Comparison of ENCODE assay signal across 12 cellular contexts in the genomic region with DNA sequence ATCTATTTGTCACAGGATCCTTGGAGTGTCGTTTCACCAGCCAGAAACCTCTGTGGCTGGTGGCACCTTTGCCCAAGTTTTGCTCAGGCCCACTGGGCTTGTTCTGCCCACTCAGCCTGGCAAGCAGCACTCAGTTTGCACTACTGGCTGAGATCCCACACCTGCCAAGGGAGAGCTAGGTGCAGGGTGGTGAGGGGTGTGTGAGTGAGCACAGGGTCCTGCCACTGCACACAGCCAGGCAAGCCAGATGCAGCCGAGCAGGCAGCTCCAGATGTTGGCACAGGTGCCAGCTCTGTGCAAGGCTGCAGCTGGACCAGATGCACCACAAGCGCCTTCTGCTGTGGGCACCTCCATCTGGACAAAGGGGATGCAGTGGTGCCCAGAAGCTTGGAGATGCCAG.
DNase-seq lines count a peak whose midpoint lies in the region; ATAC-seq and TF ChIP-seq lines count a peak whose summit lies in the region.
"Had no signal": no experiment of that assay in that cellular context is flagged by ENCODE, and none has a peak within 500 bp of the region (broad histone marks: within the 10 kb centered on the region; RNA-seq: fewer than 3 reads in every experiment).

No MANE protein-coding gene starts in this region.

- ATAC-seq in upper lobe of left lung (ENCODE audit: low FRiP score in 2 of 2) (peak; percentile 32 to 69), HG03135 (IDR thresholded peaks at IDR 0.05; ENCODE audit: unreplicated experiment) (no peak), HG03520 (IDR thresholded peaks at IDR 0.05; ENCODE audit: unreplicated experiment) (no peak)
- ATAC-seq: CD8-positive, alpha-beta T cell; HCT116 had no signal

- no peak overlapping the region for H2AFZ ChIP-seq in mesenchymal stem cell (ENCODE audit: low read depth, low read length)
- H2AFZ ChIP-seq: GM23248 had no signal

- peak overlapping the region; percentile 34 for H4K91ac ChIP-seq in mesenchymal stem cell (ENCODE audit: low read length)

- no peak for TF ChIP-seq POLR2A in upper lobe of left lung (IDR thresholded peaks at IDR 0.05)

- no peak for TF ChIP-seq EP300 in upper lobe of left lung (IDR thresholded peaks at IDR 0.05)

- no peak overlapping the region for H3K4me3 ChIP-seq in mesenchymal stem cell (ENCODE audit: insufficient read depth in 1 of 2, low read depth in 1 of 2, low read length in 2 of 2)
- H3K4me3 ChIP-seq in upper lobe of left lung: no peak overlapping the region
- H3K4me3 ChIP-seq: GM23248 had no signal

- WGBS in mesenchymal stem cell: 96% methylated on average over 3 of the region's 3 CpGs
- WGBS in upper lobe of left lung, 2 donors: 77 to 85% methylated on average over 1 to 2 of the region's 3 CpGs

- H3K4me2 ChIP-seq in mesenchymal stem cell (ENCODE audit: low read length, poor library complexity, severe bottlenecking): no peak overlapping the region

- no peaks in the 10 kb centered on the region for H3K9me3 ChIP-seq in mesenchymal stem cell (ENCODE audit: control insufficient read depth, low read length)
- H3K9me3 ChIP-seq in upper lobe of left lung: no peaks in the 10 kb centered on the region

- H2BK120ac ChIP-seq in mesenchymal stem cell (ENCODE audit: low read depth, low read length): no peak overlapping the region

- H2BK12ac ChIP-seq in mesenchymal stem cell (ENCODE audit: low read length in 2 of 2): no peak overlapping the region

- no peak overlapping the region for H3K4ac ChIP-seq in mesenchymal stem cell (ENCODE audit: low read depth in 1 of 2, low read length in 2 of 2)

- H2BK15ac ChIP-seq in mesenchymal stem cell (ENCODE audit: low read depth, poor library complexity, severe bottlenecking): no peak overlapping the region

- H3K4me1 ChIP-seq in mesenchymal stem cell (ENCODE audit: control insufficient read depth, insufficient read depth, low read depth, low read length): peaks cover 5% of the 10 kb centered on the region
- H3K4me1 ChIP-seq in upper lobe of left lung: no peaks in the 10 kb centered on the region

- no peak overlapping the region for H2AK5ac ChIP-seq in mesenchymal stem cell (ENCODE audit: low read length, severe bottlenecking)

- H3K36me3 ChIP-seq in mesenchymal stem cell (ENCODE audit: control insufficient read depth in 1 of 2, insufficient read depth in 2 of 2, low read depth in 1 of 2, low read length in 2 of 2) (no peaks in the 10 kb centered on the region), upper lobe of left lung (no peaks in the 10 kb centered on the region)

- no peak overlapping the region for H3K18ac ChIP-seq in mesenchymal stem cell (ENCODE audit: low read depth in 1 of 2, low read length in 2 of 2)

- H3K79me1 ChIP-seq in mesenchymal stem cell (replicated peaks; ENCODE audit: low read length, poor library complexity, severe bottlenecking): no peaks in the 10 kb centered on the region

- H3K27me3 ChIP-seq in mesenchymal stem cell (ENCODE audit: control insufficient read depth in 1 of 2, insufficient read depth in 1 of 2, low read length in 2 of 2) (no peaks in the 10 kb centered on the region), upper lobe of left lung (no peaks in the 10 kb centered on the region)

- H3K9ac ChIP-seq in mesenchymal stem cell (ENCODE audit: low read length): no peak overlapping the region
- H3K9ac ChIP-seq: GM23248 had no signal

- peak overlapping the region; percentile 71 for H3K27ac ChIP-seq in 22Rv1
- no peak overlapping the region for H3K27ac ChIP-seq in mesenchymal stem cell (ENCODE audit: low read length, poor library complexity, severe bottlenecking)
- no peak overlapping the region for H3K27ac ChIP-seq in upper lobe of left lung
- H3K27ac ChIP-seq: GM23248 had no signal

- H3K23ac ChIP-seq in mesenchymal stem cell (ENCODE audit: low read length in 2 of 2): no peak overlapping the region

- TF ChIP-seq CTCF in 22Rv1 (IDR thresholded peaks at IDR 0.05) (no peak), upper lobe of left lung (IDR thresholded peaks at IDR 0.05) (no peak)

- no peak overlapping the region for H2BK5ac ChIP-seq in mesenchymal stem cell (ENCODE audit: low read depth, low read length, poor library complexity, severe bottlenecking)

- H4K8ac ChIP-seq in mesenchymal stem cell (ENCODE audit: low read length): no peak overlapping the region

- peak overlapping the region in 1 of 2 experiments; percentile 89 for H3K14ac ChIP-seq in mesenchymal stem cell (ENCODE audit: low read length in 2 of 2)

- DNase-seq in RPMI8226 (peak; percentile 27), mesenchymal stem cell (no peak), upper lobe of left lung (peak in 1 of 2 donors; percentile 53)
- DNase-seq: CD8-positive, alpha-beta T cell; COR-L47; DMS53; GF-D8; GM23248 had no signal

Comparison
In these comparisons a context has a peak if more than half of its experiments do, and no peak if none do; other contexts are left out.
1. ATAC-seq: peak in upper lobe of left lung (2 of 2); none in HG03135 (single experiment) and HG03520 (single experiment).